13 cellular contexts compared by ENCODE assay signal in the genomic region with DNA sequence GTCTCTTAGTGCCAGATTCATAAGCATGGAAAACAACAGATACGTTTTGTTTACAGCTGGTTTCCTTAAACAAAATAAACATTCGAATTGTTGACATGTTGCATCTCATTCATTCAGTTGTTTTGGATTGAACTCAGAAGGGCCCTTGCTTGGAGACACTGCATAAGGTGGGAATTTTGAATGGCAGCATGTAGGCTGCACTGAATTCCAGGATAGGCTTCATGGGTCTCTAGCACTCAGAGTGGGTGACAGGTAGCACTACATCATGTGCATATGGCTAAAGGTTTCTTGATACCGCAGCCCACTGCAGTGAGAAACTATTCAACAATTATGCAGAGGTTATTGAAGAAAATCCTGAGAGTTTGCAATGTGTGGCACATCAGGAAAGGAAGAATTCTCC. TPM values are rescaled to one million over a fixed set of nuclear protein-coding genes. Genes with fewer than 3 reads are reported as not detected.
DNase-seq lines count a peak whose midpoint lies in the region; ATAC-seq and TF ChIP-seq lines count a peak whose summit lies in the region.
"Had no signal": no experiment of that assay in that cellular context is flagged by ENCODE, and none has a peak within 500 bp of the region (broad histone marks: within the 10 kb centered on the region; RNA-seq: fewer than 3 reads in every experiment).

No MANE protein-coding gene starts in this region.

- peaks cover 16% of the 10 kb centered on the region for H3F3A ChIP-seq in PC-9 (ENCODE audit: insufficient read depth, low read depth)

- ATAC-seq in natural killer cell = no peak
- ATAC-seq in natural killer cell treated with Interleukin-12 subunit alpha and Interleukin-12 subunit beta and Interleukin-15 and Interleukin-18, amount 100 ng/mL, for 72 hours = no peak

- no peaks in the 10 kb centered on the region for H3K9me3 ChIP-seq in PC-9 (ENCODE audit: insufficient read depth, low read depth)
- H3K9me3 ChIP-seq in iPS-18a (ENCODE audit: control insufficient read depth, low read depth, low read length) = no peaks in the 10 kb centered on the region
- H3K9me3 ChIP-seq: right atrium auricular region, thyroid gland had no signal

- no peaks in the 10 kb centered on the region for H3K9me2 ChIP-seq in PC-9 (ENCODE audit: insufficient read depth)

- H3K4me1 ChIP-seq in PC-9 (replicated peaks; ENCODE audit: insufficient read depth) = peaks cover 47% of the 10 kb centered on the region
- no peaks in the 10 kb centered on the region for H3K4me1 ChIP-seq in iPS-18a (ENCODE audit: control insufficient read depth, low read depth, low read length)

- H3K27ac ChIP-seq in PC-9 (peak overlapping the region; percentile 93), iPS-18a (ENCODE audit: low read length) (no peak overlapping the region), coronary artery (no peak overlapping the region)
- H3K27ac ChIP-seq: right atrium auricular region, thyroid gland, WERI-Rb-1 had no signal

- H3K4me2 ChIP-seq in PC-9 = peak overlapping the region; percentile 89

- peaks cover 35 to 52% of the 10 kb centered on the region in 2 donors for H3K27me3 Mint-ChIP-seq in natural killer cell (ENCODE audit: low read depth in 2 of 2)
- peaks cover 31 to 35% of the 10 kb centered on the region in 2 donors for H3K27me3 Mint-ChIP-seq in natural killer cell treated with Interleukin-12 subunit alpha and Interleukin-12 subunit beta and Interleukin-15 and Interleukin-18, amount 100 ng/mL, for 72 hours

- H3K9me3 Mint-ChIP-seq in natural killer cell = no peaks in the 10 kb centered on the region
- no peaks in the 10 kb centered on the region for H3K9me3 Mint-ChIP-seq in natural killer cell treated with Interleukin-12 subunit alpha and Interleukin-12 subunit beta and Interleukin-15 and Interleukin-18, amount 100 ng/mL, for 72 hours
- H3K9me3 Mint-ChIP-seq: nephron progenitor cell had no signal

- H3K36me3 ChIP-seq in PC-9 (ENCODE audit: low read depth) = no peaks in the 10 kb centered on the region
- H3K36me3 ChIP-seq in iPS-18a (ENCODE audit: control insufficient read depth, low read depth, low read length) = no peaks in the 10 kb centered on the region
- H3K36me3 ChIP-seq: brain microvascular endothelial cell, right atrium auricular region, thyroid gland, WERI-Rb-1 had no signal

- H3K4me3 Mint-ChIP-seq in natural killer cell = peak overlapping the region; percentile 25
- no peak overlapping the region for H3K4me3 Mint-ChIP-seq in natural killer cell treated with Interleukin-12 subunit alpha and Interleukin-12 subunit beta and Interleukin-15 and Interleukin-18, amount 100 ng/mL, for 72 hours

- H3K27ac Mint-ChIP-seq in natural killer cell = no peak overlapping the region
- H3K27ac Mint-ChIP-seq in natural killer cell treated with Interleukin-12 subunit alpha and Interleukin-12 subunit beta and Interleukin-15 and Interleukin-18, amount 100 ng/mL, for 72 hours = no peak overlapping the region
- H3K27ac Mint-ChIP-seq: nephron progenitor cell had no signal

- peaks cover 11 to 23% of the 10 kb centered on the region in 2 donors for H3K4me1 Mint-ChIP-seq in natural killer cell
- peaks cover 12 to 21% of the 10 kb centered on the region in 2 donors for H3K4me1 Mint-ChIP-seq in natural killer cell treated with Interleukin-12 subunit alpha and Interleukin-12 subunit beta and Interleukin-15 and Interleukin-18, amount 100 ng/mL, for 72 hours (ENCODE audit: low read depth in 2 of 2)

- CTCF ChIA-PET in PC-9 (lab: Charles Lee) = interaction anchor here (1.5 kb wide), 1 partner anchor 52 kb away, joined by 3 read pairs; no protein-coding TSS in a partner anchor

- peak overlapping the region; percentile 88; the same call in 1 of the 2 replicates for H2AFZ ChIP-seq in PC-9

- POLR2A ChIA-PET in PC-9 (lab: Charles Lee; ENCODE audit: unreplicated experiment) = interaction anchor here (0.6 kb wide), 1 partner anchor 17 kb away, joined by 8 read pairs; no protein-coding TSS in a partner anchor

- no peak for TF ChIP-seq CTCF in natural killer cell (IDR thresholded peaks at IDR 0.05)
- no peak for TF ChIP-seq CTCF in PC-9 (conservative IDR thresholded peaks at IDR 0.05)
- no peak for TF ChIP-seq CTCF in coronary artery (IDR thresholded peaks at IDR 0.05)

- no peak overlapping the region for H3K9ac ChIP-seq in iPS-18a (ENCODE audit: low read length)

- peaks cover 37% of the 10 kb centered on the region for H3K79me2 ChIP-seq in PC-9 (ENCODE audit: low read depth)

- DNase-seq in natural killer cell (no peak), PC-9 (no peak), coronary artery (ENCODE audit: low spot score) (no peak), HUDEP-2 (lab: John Stamatoyannopoulos, UW; ENCODE audit: unreplicated experiment in 76 of 76) (no peak), COR-L47 (lab: John Stamatoyannopoulos, UW) (no peak), AML-193 (lab: John Stamatoyannopoulos, UW) (no peak)
- DNase-seq in natural killer cell treated with Interleukin-12 subunit alpha and Interleukin-12 subunit beta and Interleukin-15 and Interleukin-18, amount 100 ng/mL, for 72 hours (ENCODE audit: low spot score) = no peak

- intact Hi-C loops in natural killer cell (cut with micrococcal nuclease) (no loop called here), PC-9 (cut with micrococcal nuclease; ENCODE audit: unreplicated experiment) (loop anchor here (5.0 kb wide), 1 partner anchor 66 kb away; no protein-coding TSS in a partner anchor)

- H3K4me3 ChIP-seq in PC-9 (peak overlapping the region; percentile 93), iPS-18a (ENCODE audit: low read length) (peak overlapping the region; percentile 83), coronary artery (no peak overlapping the region)

- no peaks in the 10 kb centered on the region for H3K27me3 ChIP-seq in PC-9 (ENCODE audit: insufficient read depth, low read depth)
- peaks cover 47% of the 10 kb centered on the region for H3K27me3 ChIP-seq in iPS-18a (ENCODE audit: control insufficient read depth, insufficient read depth, low read length)
- H3K27me3 ChIP-seq: brain microvascular endothelial cell, right atrium auricular region, thyroid gland had no signal

- no peaks in the 10 kb centered on the region for H4K20me1 ChIP-seq in PC-9 (ENCODE audit: insufficient read depth)

- no peaks in the 10 kb centered on the region for H3K36me3 Mint-ChIP-seq in natural killer cell
- H3K36me3 Mint-ChIP-seq in natural killer cell treated with Interleukin-12 subunit alpha and Interleukin-12 subunit beta and Interleukin-15 and Interleukin-18, amount 100 ng/mL, for 72 hours = no peaks in the 10 kb centered on the region

- no TSS peak for BruUV-seq in PC-9 (replicated peaks; lab: Mats Ljungman, UMichigan)

RNA-seq across cellular contexts. Expression of a gene that starts 1.6 kb away (rescaled TPM):
- total RNA-seq in natural killer cell = not detected
- total RNA-seq in natural killer cell treated with Interleukin-12 subunit alpha and Interleukin-12 subunit beta and Interleukin-15 and Interleukin-18, amount 100 ng/mL, for 72 hours = under 1 TPM in 1 of 2 donors, not detected in 1; 0.11 TPM
- total RNA-seq in PC-9 (2021) = 4.1 and 5.7 TPM in 2 replicates
